In the genomic region with DNA sequence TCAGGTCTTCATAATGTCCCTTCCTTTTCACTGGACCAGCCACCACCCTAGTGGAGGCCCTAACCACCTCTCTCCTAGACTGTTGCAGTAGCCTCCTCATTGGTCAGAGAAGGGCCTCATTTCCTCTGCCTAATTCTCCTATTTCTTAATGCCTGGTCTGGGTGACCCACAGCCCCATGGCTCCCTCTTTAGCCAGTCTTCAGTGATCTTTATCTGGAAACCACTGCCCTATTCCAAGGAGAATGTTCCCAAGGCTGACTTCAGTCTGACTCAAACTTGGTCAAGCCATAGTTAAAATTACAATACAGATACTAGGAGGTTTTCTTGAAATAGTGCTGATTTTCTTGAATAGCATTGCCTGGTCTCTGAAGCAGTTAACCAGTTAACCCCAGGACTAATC, we compare ENCODE assay signal across 18 cellular contexts. TPM values are rescaled to one million over a fixed set of nuclear protein-coding genes. Genes with fewer than 3 reads are reported as not detected.
DNase-seq lines count a peak whose midpoint lies in the region; ATAC-seq and TF ChIP-seq lines count a peak whose summit lies in the region.
"Had no signal": no experiment of that assay in that cellular context is flagged by ENCODE, and none has a peak within 500 bp of the region (broad histone marks: within the 10 kb centered on the region; RNA-seq: fewer than 3 reads in every experiment).

No MANE protein-coding gene starts in this region.

- H3K27ac ChIP-seq in 22Rv1 = peak overlapping the region; percentile 23; the same call in 1 of the 2 replicates
- H3K27ac ChIP-seq: vagina had no signal

- H3K27me3 Mint-ChIP-seq in WTC11 (ENCODE audit: low read depth) = no peaks in the 10 kb centered on the region
- H3K27me3 Mint-ChIP-seq: stimulated activated naive CD8-positive, alpha-beta T cell treated with anti-CD3 and anti-CD28 coated beads, Interleukin-15, Interleukin-2, amounts not matched to agents 100 ng/mL and 50 ng/mL, for 24 hours had no signal

- DNase-seq in HCEC 1CT = peak; percentile 68
- no peak for DNase-seq in WTC11 (ENCODE audit: low spot score)
- DNase-seq in fibroblast of the aortic adventitia (ENCODE audit: low read depth) = peak; percentile 48
- DNase-seq in NAMALWA (ENCODE audit: low spot score) = no peak
- no peak for DNase-seq in NCI-H2171 treated with DMSO at 0.1 percent for 48 hours (lab: John Stamatoyannopoulos, UW)
- DNase-seq: ACHN; activated CD4-positive, CD25-positive, alpha-beta regulatory T cell; amygdala; cortex of kidney; NCI-H187 had no signal

- H3K4me1 Mint-ChIP-seq in WTC11 = peaks cover 6% of the 10 kb centered on the region
- H3K4me1 Mint-ChIP-seq: neural crest cell had no signal

- TF ChIP-seq CTCF in 22Rv1 (IDR thresholded peaks at IDR 0.05) (no peak), WTC11 (IDR thresholded peaks at IDR 0.05) (no peak), fibroblast of the aortic adventitia (IDR thresholded peaks at IDR 0.05; ENCODE audit: insufficient read depth, low read length) (no peak)

- CTCF ChIA-PET in WTC11 (lab: Charles Lee) = no interaction called here

- no peak overlapping the region for H3K4me3 ChIP-seq in fibroblast of the aortic adventitia (ENCODE audit: low read depth, low read length)
- H3K4me3 ChIP-seq: vagina had no signal

- peaks cover 3% of the 10 kb centered on the region; the same call in 1 of the 2 replicates for H3K9me3 Mint-ChIP-seq in WTC11
- H3K9me3 Mint-ChIP-seq: stimulated activated naive CD8-positive, alpha-beta T cell treated with anti-CD3 and anti-CD28 coated beads, Interleukin-15, Interleukin-2, amounts not matched to agents 100 ng/mL and 50 ng/mL, for 24 hours; T-helper 1 cell treated with Interleukin-12 subunit alpha and Interleukin-12 subunit beta and Interleukin-4 antibody, amounts not matched to agents 30 μg/mL and 1 μg/mL, for 36 hours had no signal

- H3K4me3 Mint-ChIP-seq in WTC11 = no peak overlapping the region
- H3K4me3 Mint-ChIP-seq: neural crest cell; stimulated activated naive CD8-positive, alpha-beta T cell treated with anti-CD3 and anti-CD28 coated beads, Interleukin-15, Interleukin-2, amounts not matched to agents 100 ng/mL and 50 ng/mL, for 24 hours; T-helper 1 cell treated with Interleukin-12 subunit alpha and Interleukin-12 subunit beta and Interleukin-4 antibody, amounts not matched to agents 30 μg/mL and 1 μg/mL, for 36 hours had no signal

- no peak overlapping the region; the same call in 1 of the 2 replicates for H3K27ac Mint-ChIP-seq in WTC11
- H3K27ac Mint-ChIP-seq: activated T-helper 2 cell treated with anti-CD3 and anti-CD28 coated beads, Interferon-gamma antibody, Interleukin-2, Interleukin-4, amounts not matched to agents 10 μg/mL and 5 μg/mL and 100 μg/mL, durations not matched to agents 14 hours and 24 hours and 36 hours; stimulated activated naive CD8-positive, alpha-beta T cell treated with anti-CD3 and anti-CD28 coated beads, Interleukin-15, Interleukin-2, amounts not matched to agents 100 ng/mL and 50 ng/mL, for 24 hours; T-helper 1 cell treated with Interleukin-12 subunit alpha and Interleukin-12 subunit beta and Interleukin-4 antibody, amounts not matched to agents 30 μg/mL and 1 μg/mL, for 36 hours had no signal

- POLR2A ChIA-PET in WTC11 (lab: Charles Lee) = no interaction called here

- peaks cover 5% of the 10 kb centered on the region; the same call in 1 of the 2 replicates for H3K36me3 Mint-ChIP-seq in WTC11

- peak; percentile 22; the same call in 1 of the 2 replicates for ATAC-seq in WTC11
- ATAC-seq in GM19023 (IDR thresholded peaks at IDR 0.05; ENCODE audit: unreplicated experiment) = no peak
- ATAC-seq in HG02763 (IDR thresholded peaks at IDR 0.05; ENCODE audit: unreplicated experiment) = no peak

TF ChIP-seq in WTC11, 78 proteins besides CTCF, POLR2A, EP300 and RAD21:
- TF ChIP-seq ZNF138 (CRISPR knock-in tag; conservative IDR thresholded peaks at IDR 0.05) (no peak), NR1H2 (CRISPR knock-in tag; IDR thresholded peaks at IDR 0.05) (no peak), EMX1 (CRISPR knock-in tag; IDR thresholded peaks at IDR 0.05) (no peak), ZNF121 (CRISPR knock-in tag; IDR thresholded peaks at IDR 0.05) (no peak), CDX4 (CRISPR knock-in tag; IDR thresholded peaks at IDR 0.05; ENCODE audit: borderline replicate concordance) (no peak), ZNF263 (CRISPR knock-in tag; IDR thresholded peaks at IDR 0.05; ENCODE audit: low read depth) (no peak), NFYB (CRISPR knock-in tag; conservative IDR thresholded peaks at IDR 0.05; ENCODE audit: low read depth) (no peak), MYBL2 (CRISPR knock-in tag; IDR thresholded peaks at IDR 0.05) (no peak), E2F4 (CRISPR knock-in tag; IDR thresholded peaks at IDR 0.05; ENCODE audit: borderline replicate concordance, low read depth) (no peak), GABPB1 (CRISPR knock-in tag; IDR thresholded peaks at IDR 0.05) (no peak)
- TF ChIP-seq, protein P1, sequence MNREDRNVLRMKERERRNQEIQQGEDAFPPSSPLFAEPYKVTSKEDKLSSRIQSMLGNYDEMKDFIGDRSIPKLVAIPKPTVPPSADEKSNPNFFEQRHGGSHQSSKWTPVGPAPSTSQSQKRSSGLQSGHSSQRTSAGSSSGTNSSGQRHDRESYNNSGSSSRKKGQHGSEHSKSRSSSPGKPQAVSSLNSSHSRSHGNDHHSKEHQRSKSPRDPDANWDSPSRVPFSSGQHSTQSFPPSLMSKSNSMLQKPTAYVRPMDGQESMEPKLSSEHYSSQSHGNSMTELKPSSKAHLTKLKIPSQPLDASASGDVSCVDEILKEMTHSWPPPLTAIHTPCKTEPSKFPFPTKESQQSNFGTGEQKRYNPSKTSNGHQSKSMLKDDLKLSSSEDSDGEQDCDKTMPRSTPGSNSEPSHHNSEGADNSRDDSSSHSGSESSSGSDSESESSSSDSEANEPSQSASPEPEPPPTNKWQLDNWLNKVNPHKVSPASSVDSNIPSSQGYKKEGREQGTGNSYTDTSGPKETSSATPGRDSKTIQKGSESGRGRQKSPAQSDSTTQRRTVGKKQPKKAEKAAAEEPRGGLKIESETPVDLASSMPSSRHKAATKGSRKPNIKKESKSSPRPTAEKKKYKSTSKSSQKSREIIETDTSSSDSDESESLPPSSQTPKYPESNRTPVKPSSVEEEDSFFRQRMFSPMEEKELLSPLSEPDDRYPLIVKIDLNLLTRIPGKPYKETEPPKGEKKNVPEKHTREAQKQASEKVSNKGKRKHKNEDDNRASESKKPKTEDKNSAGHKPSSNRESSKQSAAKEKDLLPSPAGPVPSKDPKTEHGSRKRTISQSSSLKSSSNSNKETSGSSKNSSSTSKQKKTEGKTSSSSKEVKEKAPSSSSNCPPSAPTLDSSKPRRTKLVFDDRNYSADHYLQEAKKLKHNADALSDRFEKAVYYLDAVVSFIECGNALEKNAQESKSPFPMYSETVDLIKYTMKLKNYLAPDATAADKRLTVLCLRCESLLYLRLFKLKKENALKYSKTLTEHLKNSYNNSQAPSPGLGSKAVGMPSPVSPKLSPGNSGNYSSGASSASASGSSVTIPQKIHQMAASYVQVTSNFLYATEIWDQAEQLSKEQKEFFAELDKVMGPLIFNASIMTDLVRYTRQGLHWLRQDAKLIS (CRISPR knock-in tag; IDR thresholded peaks at IDR 0.05; ENCODE audit: borderline replicate concordance) = no peak
- TF ChIP-seq, protein P2, sequence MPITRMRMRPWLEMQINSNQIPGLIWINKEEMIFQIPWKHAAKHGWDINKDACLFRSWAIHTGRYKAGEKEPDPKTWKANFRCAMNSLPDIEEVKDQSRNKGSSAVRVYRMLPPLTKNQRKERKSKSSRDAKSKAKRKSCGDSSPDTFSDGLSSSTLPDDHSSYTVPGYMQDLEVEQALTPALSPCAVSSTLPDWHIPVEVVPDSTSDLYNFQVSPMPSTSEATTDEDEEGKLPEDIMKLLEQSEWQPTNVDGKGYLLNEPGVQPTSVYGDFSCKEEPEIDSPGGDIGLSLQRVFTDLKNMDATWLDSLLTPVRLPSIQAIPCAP (CRISPR knock-in tag; IDR thresholded peaks at IDR 0.05) = no peak

RNA-seq across cellular contexts. Expression of gene PRPS1, which starts 53.6 kb away (rescaled TPM):
- total RNA-seq in WTC11 (2021) = 106 to 126 TPM (median 107 TPM) in 3 replicates
- 37.9 and 60.9 TPM in 2 replicates for total RNA-seq in fibroblast of the aortic adventitia (ENCODE audit: low replicate concordance)

Comparison
In these comparisons a context has a peak if more than half of its experiments do, and no peak if none do; other contexts are left out.
1. DNase-seq: peak in HCEC 1CT (single experiment) and fibroblast of the aortic adventitia (single experiment); none in WTC11 (single experiment), NAMALWA (single experiment) and NCI-H2171 treated with DMSO at 0.1 percent for 48 hours (single experiment).